28 cellular contexts compared by ENCODE assay signal in genomic region chrX:115413246-115413878, GRCh38.
DNase-seq lines count a peak whose midpoint lies in the region; ATAC-seq and TF ChIP-seq lines count a peak whose summit lies in the region.
"Had no signal": no experiment of that assay in that cellular context is flagged by ENCODE, and none has a peak within 500 bp of the region (broad histone marks: within the 10 kb centered on the region; RNA-seq: fewer than 3 reads in every experiment).

No MANE protein-coding gene starts in this region.

- H3K9me3 ChIP-seq in IMR-90 (ENCODE audit: control insufficient read depth, insufficient read depth, low read length) (no peaks in the 10 kb centered on the region), fibroblast of lung (ENCODE audit: control insufficient read depth, insufficient read depth, low read depth, low read length) (no peaks in the 10 kb centered on the region)
- H3K9me3 ChIP-seq: ascending aorta, SK-N-SH had no signal

- no TSS peak for BruUV-seq in IMR-90 (replicated peaks; lab: Mats Ljungman, UMichigan)

- no peak overlapping the region for H3K56ac ChIP-seq in IMR-90 (ENCODE audit: extremely low read depth, insufficient read depth, low read length)

- H2BK20ac ChIP-seq in IMR-90 (ENCODE audit: low read depth, low read length): peak overlapping the region; percentile 57

- TF ChIP-seq RAD21 in IMR-90 (IDR thresholded peaks at IDR 0.05; ENCODE audit: low read length): no peak

- ATAC-seq in IMR-90 (ENCODE audit: low read depth): peak; percentile 72
- ATAC-seq in GM18502 (IDR thresholded peaks at IDR 0.05; ENCODE audit: poor library complexity, unreplicated experiment): no peak
- ATAC-seq: activated CD8-positive, alpha-beta T cell treated with anti-CD3 and anti-CD28 coated beads for 36 hours; sciatic nerve; T-helper 17 cell had no signal

- H3K4me2 ChIP-seq in IMR-90 (ENCODE audit: low read depth, low read length) (peak overlapping the region; percentile 65; the same call in 1 of the 2 replicates), fibroblast of lung (ENCODE audit: extremely low read depth, insufficient read depth, low read length) (peak overlapping the region; percentile 15)
- H3K4me2 ChIP-seq: SK-N-SH had no signal

- peaks cover 2% of the 10 kb centered on the region; the same call in 1 of the 2 replicates for H3K4me1 ChIP-seq in IMR-90 (ENCODE audit: control insufficient read depth, insufficient read depth, low read length)
- H3K4me1 ChIP-seq in fibroblast of lung (ENCODE audit: control insufficient read depth, extremely low read depth, insufficient read depth, low read length): no peaks in the 10 kb centered on the region

- H4K8ac ChIP-seq in IMR-90 (ENCODE audit: low read depth in 2 of 2, low read length in 2 of 2): no peak overlapping the region; a peak in 1 of 4 replicates

- 20% methylated on average over 1 of the region's 7 CpGs; no CpG with 5 or more reads in 1 of the 2 experiments for WGBS in IMR-90 (ENCODE audit: extremely low coverage in 2 of 2, insufficient read length in 1 of 2), 2 experiments

- H3K9ac ChIP-seq in IMR-90 (ENCODE audit: low read depth, low read length): no peak overlapping the region
- no peak overlapping the region for H3K9ac ChIP-seq in fibroblast of lung (ENCODE audit: insufficient read depth, low read length)
- H3K9ac ChIP-seq: SK-N-SH had no signal

- H2AK9ac ChIP-seq in IMR-90 (replicated peaks; ENCODE audit: low read depth, low read length, poor library complexity): no peak overlapping the region

- no peak overlapping the region for H4K5ac ChIP-seq in IMR-90 (ENCODE audit: low read depth, low read length)

- 0 out of 2 replicates have a peak overlapping the region, but pooled peaks have one; percentile 35 for H3K4ac ChIP-seq in IMR-90 (ENCODE audit: low read depth, low read length)

- no peak overlapping the region for H3K4me3 ChIP-seq in IMR-90 (ENCODE audit: insufficient read depth, low read depth, low read length)
- no peak overlapping the region for H3K4me3 ChIP-seq in fibroblast of lung (replicated peaks in 1 of 4; ENCODE audit: control extremely low read depth in 1 of 4, insufficient read depth in 1 of 4, low read depth in 3 of 4, low read length in 4 of 4)
- H3K4me3 ChIP-seq: ascending aorta had no signal

- no peaks in the 10 kb centered on the region for H3K9me1 ChIP-seq in IMR-90 (ENCODE audit: insufficient read depth, low read length)

- no peaks in the 10 kb centered on the region for H3K79me2 ChIP-seq in fibroblast of lung (ENCODE audit: control insufficient read depth, insufficient read depth, low read length)

- peak overlapping the region; percentile 50 for H2BK5ac ChIP-seq in IMR-90 (ENCODE audit: low read depth, low read length, poor library complexity, severe bottlenecking)

- H4K20me1 ChIP-seq in IMR-90 (ENCODE audit: insufficient read depth, low read length) (no peaks in the 10 kb centered on the region), fibroblast of lung (ENCODE audit: control insufficient read depth, extremely low read depth, insufficient read depth, low read length) (no peaks in the 10 kb centered on the region)

- dilution Hi-C loops in IMR-90 (cut with HindIII; ENCODE audit: low sequenced_read_pairs, unreplicated experiment): no loop called here

- POLR2A ChIA-PET in IMR-90 (lab: Charles Lee; ENCODE audit: unreplicated experiment): no interaction called here

- no peak for TF ChIP-seq CTCF in IMR-90 (conservative IDR thresholded peaks at IDR 0.05; ENCODE audit: low read depth, low read length)
- no peak for TF ChIP-seq CTCF in fibroblast of lung (conservative IDR thresholded peaks at IDR 0.05 in 1 of 2, IDR thresholded peaks at IDR 0.05 in 1 of 2; ENCODE audit: low read depth in 1 of 2, low read length in 2 of 2)

- no peak overlapping the region for H3K14ac ChIP-seq in IMR-90 (replicated peaks; ENCODE audit: low read depth, low read length)

- no peak overlapping the region for H2AFZ ChIP-seq in IMR-90 (replicated peaks; ENCODE audit: low read length, poor library complexity)
- no peak overlapping the region for H2AFZ ChIP-seq in fibroblast of lung (ENCODE audit: low read length)

- no peak overlapping the region for H2AK5ac ChIP-seq in IMR-90 (ENCODE audit: low read depth, low read length)

- no peak overlapping the region; the same call in 1 of the 2 replicates for H3K18ac ChIP-seq in IMR-90 (ENCODE audit: low read depth, low read length)

- in situ Hi-C loops in IMR-90 (cut with MboI; ENCODE audit: low sequenced_read_pairs): no loop called here

- H3K79me1 ChIP-seq in IMR-90 (ENCODE audit: low read depth in 1 of 2, low read length in 2 of 2): no peaks in the 10 kb centered on the region

- H3K27ac ChIP-seq in IMR-90 (ENCODE audit: insufficient read depth, low read length) (peak overlapping the region; percentile 40; the same call in 1 of the 2 replicates), fibroblast of lung (ENCODE audit: insufficient read depth, low read length) (no peak overlapping the region)
- H3K27ac ChIP-seq: ascending aorta had no signal

- H2BK120ac ChIP-seq in IMR-90 (ENCODE audit: low read depth, low read length): peak overlapping the region; percentile 80

- no peaks in the 10 kb centered on the region for H3K36me3 ChIP-seq in IMR-90 (ENCODE audit: control insufficient read depth, insufficient read depth, low read length)
- H3K36me3 ChIP-seq in fibroblast of lung (ENCODE audit: control insufficient read depth, insufficient read depth, low read length): no peaks in the 10 kb centered on the region
- H3K36me3 ChIP-seq: ascending aorta had no signal

- H2BK15ac ChIP-seq in IMR-90 (ENCODE audit: low read depth, low read length): no peak overlapping the region

- H4K91ac ChIP-seq in IMR-90 (ENCODE audit: insufficient read depth, low read depth, low read length): no peak overlapping the region

- TF ChIP-seq POLR2A in IMR-90 (IDR thresholded peaks at IDR 0.05; ENCODE audit: low read depth, low read length): no peak

- DNase-seq in IMR-90: peak; percentile 72
- DNase-seq in amniotic stem cell (lab: John Stamatoyannopoulos, UW): peak; percentile 8
- DNase-seq in fibroblast of lung (ENCODE audit: low read depth in 2 of 2): peak; percentile 57 to 58
- DNase-seq in NCI-H2171 (lab: John Stamatoyannopoulos, UW): no peak
- no peak for DNase-seq in SIG-M5 treated with dmso at 0.1 percent for 504 hours (lab: John Stamatoyannopoulos, UW; ENCODE audit: unreplicated experiment)
- DNase-seq in hepatic stellate cell (ENCODE audit: low spot score): no peak
- DNase-seq: activated CD8-positive, alpha-beta T cell treated with anti-CD3 and anti-CD28 coated beads for 36 hours; Calu3; cerebellar nuclear complex; DND-41; effector CD8-positive, alpha-beta T cell; erythroblast; foreskin melanocyte; GOT3; hippocampal formation; immature natural killer cell; mesendoderm; NCI-H1105 treated with DMSO at 0.1 percent for 48 hours; NCI-H2029 treated with DMSO at 0.1 percent for 48 hours; NCI-H345; NCI-H774; RPMI8226; SK-N-SH; stimulated activated naive CD4-positive, alpha-beta T cell; T-helper 17 cell had no signal

- intact Hi-C loops in IMR-90 (cut with micrococcal nuclease): loop anchor here (2.0 kb wide), 1 partner anchor 147 kb away; the partner anchor contains the start of gene PLS3

- no peak overlapping the region for H3K23ac ChIP-seq in IMR-90 (ENCODE audit: low read depth, low read length)

- CTCF ChIA-PET in IMR-90 (lab: Yijun Ruan, JAX): no interaction called here

- H3K27me3 ChIP-seq in IMR-90 (ENCODE audit: control insufficient read depth, insufficient read depth, low read length) (peaks cover 1% of the 10 kb centered on the region), fibroblast of lung (ENCODE audit: control insufficient read depth, insufficient read depth, low read length) (no peaks in the 10 kb centered on the region)
- H3K27me3 ChIP-seq: ascending aorta had no signal

TF ChIP-seq in IMR-90, 13 proteins besides CTCF, POLR2A, EP300 and RAD21:
- TF ChIP-seq CEBPB (IDR thresholded peaks at IDR 0.05; ENCODE audit: low read depth, low read length) (0 out of 2 replicates have a peak, but pooled peaks have one; percentile 18), RFX5 (IDR thresholded peaks at IDR 0.05; ENCODE audit: low read depth, low read length) (no peak)

Comparison
In these comparisons a context has a peak if more than half of its experiments do, and no peak if none do; other contexts are left out.
1. DNase-seq: peak in IMR-90 (single experiment), amniotic stem cell (single experiment) and fibroblast of lung (2 of 2); none in NCI-H2171 (single experiment), SIG-M5 treated with dmso at 0.1 percent for 504 hours (single experiment) and hepatic stellate cell (single experiment).